In the genomic region with DNA sequence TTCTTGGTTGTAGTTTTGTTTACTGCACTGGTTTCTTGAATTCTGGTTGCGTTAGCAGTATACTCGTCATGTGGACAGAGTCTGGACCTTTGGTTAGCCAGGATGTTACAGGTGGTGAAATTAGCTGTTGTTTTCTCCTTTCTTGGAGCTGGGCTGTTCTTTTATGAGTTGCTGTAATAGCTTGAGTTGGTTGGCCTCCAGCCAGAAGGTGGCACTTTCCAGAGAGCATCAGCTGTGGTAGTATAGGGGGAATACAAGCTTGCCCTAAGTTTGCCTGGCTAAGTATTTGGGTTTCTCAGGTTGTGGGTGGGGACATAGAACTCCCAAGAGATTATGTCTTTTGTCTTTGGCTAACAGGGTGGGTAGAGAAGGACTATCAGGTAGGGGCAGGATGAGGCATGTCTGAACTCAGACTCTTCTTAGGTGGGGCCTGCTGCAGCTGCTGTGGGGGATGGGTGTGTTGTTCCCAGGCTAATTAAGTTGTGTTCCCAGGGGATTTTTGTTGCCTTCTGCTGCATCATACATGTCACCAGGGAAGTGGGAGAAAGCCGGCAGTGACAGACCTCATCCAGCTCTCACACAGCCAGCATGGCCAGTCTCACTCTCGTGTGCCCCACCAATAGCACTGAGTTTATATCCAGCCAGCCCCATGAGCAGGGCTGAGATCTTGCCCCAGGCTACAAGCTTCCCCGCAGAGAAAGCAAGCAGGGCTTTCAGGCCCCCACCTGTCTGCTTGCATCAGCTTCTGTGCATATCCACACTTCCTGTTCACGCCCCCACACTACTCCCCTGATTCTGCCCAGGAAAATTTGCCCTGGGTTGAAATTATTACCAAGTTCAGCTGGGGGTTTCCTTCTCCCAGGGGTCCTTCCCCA, we compare ENCODE assay signal across 11 cellular contexts.
DNase-seq lines count a peak whose midpoint lies in the region; ATAC-seq and TF ChIP-seq lines count a peak whose summit lies in the region.
"Had no signal": no experiment of that assay in that cellular context is flagged by ENCODE, and none has a peak within 500 bp of the region (broad histone marks: within the 10 kb centered on the region; RNA-seq: fewer than 3 reads in every experiment).

No MANE protein-coding gene starts in this region.

- ATAC-seq in GM19035 (IDR thresholded peaks at IDR 0.05; ENCODE audit: unreplicated experiment) (peak; percentile 55), HG03175 (IDR thresholded peaks at IDR 0.05; ENCODE audit: unreplicated experiment) (no peak), HG02642 (IDR thresholded peaks at IDR 0.05; ENCODE audit: poor library complexity, unreplicated experiment) (no peak)
- ATAC-seq: activated CD8-positive, alpha-beta T cell treated with anti-CD3 and anti-CD28 coated beads for 36 hours had no signal

- peaks cover 17% of the 10 kb centered on the region for H3K4me1 ChIP-seq in HUES48 (ENCODE audit: control insufficient read depth, insufficient read depth, low read length)

- peaks cover 16% of the 10 kb centered on the region for H3K4me1 Mint-ChIP-seq in mesothelial cell of epicardium

- no peak overlapping the region for H3K4me3 ChIP-seq in HUES48 (ENCODE audit: low read depth, low read length)

- TF ChIP-seq CTCF in mesothelial cell of epicardium (IDR thresholded peaks at IDR 0.05; ENCODE audit: unreplicated experiment), result no peak

- peak; percentile 96 for DNase-seq in NCI-H748 (lab: John Stamatoyannopoulos, UW; ENCODE audit: unreplicated experiment)
- no peak for DNase-seq in mesothelial cell of epicardium (ENCODE audit: low spot score in 2 of 2, unreplicated experiment in 2 of 2)
- DNase-seq in SKM-1 treated with dmso at 0.1 percent for 144 hours (lab: John Stamatoyannopoulos, UW; ENCODE audit: unreplicated experiment), result no peak
- DNase-seq in ureter (ENCODE audit: low spot score), result no peak
- DNase-seq: activated CD8-positive, alpha-beta T cell treated with anti-CD3 and anti-CD28 coated beads for 36 hours; amniotic stem cell; effector memory CD4-positive, alpha-beta T cell had no signal

- peaks cover 5% of the 10 kb centered on the region for H3K27me3 Mint-ChIP-seq in mesothelial cell of epicardium (ENCODE audit: low read depth)

- no peaks in the 10 kb centered on the region for H3K36me3 Mint-ChIP-seq in mesothelial cell of epicardium

- H3K9me3 ChIP-seq in HUES48 (ENCODE audit: control insufficient read depth, insufficient read depth, low read length), result 0 out of 2 replicates have a peak, but pooled peaks cover 3% of the 10 kb centered on the region

- H3K27me3 ChIP-seq in HUES48 (ENCODE audit: control insufficient read depth, insufficient read depth, low read length), result no peaks in the 10 kb centered on the region

- H3K9me3 Mint-ChIP-seq in mesothelial cell of epicardium, result peaks cover 5% of the 10 kb centered on the region

- no peaks in the 10 kb centered on the region for H3K36me3 ChIP-seq in HUES48 (ENCODE audit: control insufficient read depth, insufficient read depth, low read length)

- H3K9ac ChIP-seq in HUES48 (ENCODE audit: low read depth, low read length), result no peak overlapping the region; the same call in 1 of the 2 replicates

- peak overlapping the region; percentile 8 for H3K27ac ChIP-seq in HUES48 (ENCODE audit: low read depth, low read length)

- H3K27ac Mint-ChIP-seq in mesothelial cell of epicardium, result peak overlapping the region; percentile 76
- H3K27ac Mint-ChIP-seq: activated CD8-positive, alpha-beta T cell treated with anti-CD3 and anti-CD28 coated beads for 36 hours had no signal

- H3K4me3 Mint-ChIP-seq in mesothelial cell of epicardium, result no peak overlapping the region
- H3K4me3 Mint-ChIP-seq: activated CD8-positive, alpha-beta T cell treated with anti-CD3 and anti-CD28 coated beads for 36 hours had no signal
